In genomic region chr10:16809074-16809718, GRCh38 we compare ENCODE assay signal across 10 cellular contexts. TPM values are rescaled to one million over a fixed set of nuclear protein-coding genes. Genes with fewer than 3 reads are reported as not detected.
A peak's percentile ranks its signal among the peaks of the same experiment; 100 is the strongest.
DNase-seq lines count a peak whose midpoint lies in the region; ATAC-seq, FAIRE-seq and TF ChIP-seq lines count a peak whose summit lies in the region.
"Had no signal": no experiment of that assay in that cellular context is flagged by ENCODE, and none has a peak within 500 bp of the region (broad histone marks: within the 10 kb centered on the region; RNA-seq: fewer than 3 reads in every experiment).

No MANE protein-coding gene starts in this region.

- no peak overlapping the region for H3K4me3 Mint-ChIP-seq in activated CD4-positive, alpha-beta T cell treated with anti-CD3 and anti-CD28 coated beads, Interleukin-2, amount 10 ng/mL, durations not matched to agents 24 days and 14 days
- H3K4me3 Mint-ChIP-seq in naive thymus-derived CD4-positive, alpha-beta T cell, result no peak overlapping the region

- H3K27me3 ChIP-seq in GM23248 (replicated peaks; ENCODE audit: insufficient read depth), result no peaks in the 10 kb centered on the region
- no peaks in the 10 kb centered on the region for H3K27me3 ChIP-seq in endothelial cell of umbilical vein (ENCODE audit: control insufficient read depth in 2 of 2, insufficient read depth in 2 of 2, low read length in 2 of 2)
- no peaks in the 10 kb centered on the region for H3K27me3 ChIP-seq in naive thymus-derived CD4-positive, alpha-beta T cell (ENCODE audit: control insufficient read depth in 2 of 2, insufficient read depth in 2 of 2, low read length in 2 of 2)
- H3K27me3 ChIP-seq: BLaER1 treated with 17β-estradiol and CSF1 and Interleukin-3, amounts not matched to agents 10 nM and 100 nM; vagina had no signal

- H3K9me3 ChIP-seq in GM23248 (ENCODE audit: low read depth) (no peaks in the 10 kb centered on the region), endothelial cell of umbilical vein (replicated peaks; ENCODE audit: control insufficient read depth, insufficient read depth, low read length) (no peaks in the 10 kb centered on the region)
- H3K9me3 ChIP-seq in naive thymus-derived CD4-positive, alpha-beta T cell (ENCODE audit: control insufficient read depth in 2 of 3, low read length in 3 of 3), result no peaks in the 10 kb centered on the region
- H3K9me3 ChIP-seq: vagina had no signal

- H3K4me3 ChIP-seq in GM23248 (no peak overlapping the region), endothelial cell of umbilical vein (replicated peaks in 1 of 3; ENCODE audit: insufficient read depth in 1 of 3, low read depth in 1 of 3, low read length in 3 of 3) (no peak overlapping the region)
- H3K4me3 ChIP-seq in naive thymus-derived CD4-positive, alpha-beta T cell (ENCODE audit: low read length), result no peak overlapping the region
- H3K4me3 ChIP-seq: BLaER1 treated with 17β-estradiol and CSF1 and Interleukin-3, amounts not matched to agents 10 nM and 100 nM; vagina had no signal

- no peak overlapping the region for H3K27ac ChIP-seq in GM23248
- H3K27ac ChIP-seq in endothelial cell of umbilical vein (ENCODE audit: insufficient read depth, low read depth, low read length), result no peak overlapping the region
- no peak overlapping the region for H3K27ac ChIP-seq in naive thymus-derived CD4-positive, alpha-beta T cell (ENCODE audit: low read depth, low read length)
- H3K27ac ChIP-seq: BLaER1 treated with 17β-estradiol and CSF1 and Interleukin-3, amounts not matched to agents 10 nM and 100 nM; vagina had no signal

- BruUV-seq in endothelial cell of umbilical vein (replicated peaks; lab: Mats Ljungman, UMichigan), result no TSS peak

- intact Hi-C loops in activated CD4-positive, alpha-beta T cell treated with anti-CD3 and anti-CD28 coated beads, Interleukin-2, amount 10 ng/mL, durations not matched to agents 24 days and 14 days (cut with micrococcal nuclease), result loop anchor here (1.0 kb wide), 1 partner anchor 907 kb away; no protein-coding TSS in a partner anchor
- intact Hi-C loops in endothelial cell of umbilical vein (cut with micrococcal nuclease), result loop anchor here (1.0 to 10.0 kb wide), 4 partner anchors 32 to 930 kb away; no protein-coding TSS in a partner anchor
- intact Hi-C loops in naive thymus-derived CD4-positive, alpha-beta T cell (cut with micrococcal nuclease), result loop anchor here (1.0 to 2.0 kb wide), 3 partner anchors 20 to 930 kb away; no protein-coding TSS in a partner anchor

- H3K36me3 ChIP-seq in GM23248 (ENCODE audit: low read depth), result no peaks in the 10 kb centered on the region
- peaks cover 0 to 3% of the 10 kb centered on the region in 2 experiments for H3K36me3 ChIP-seq in endothelial cell of umbilical vein (ENCODE audit: control insufficient read depth in 2 of 2, extremely low read depth in 1 of 2, insufficient read depth in 2 of 2, low read length in 2 of 2)
- peaks cover 0 to 12% (median 0%) of the 10 kb centered on the region in 3 experiments for H3K36me3 ChIP-seq in naive thymus-derived CD4-positive, alpha-beta T cell (ENCODE audit: control insufficient read depth in 2 of 3, insufficient read depth in 3 of 3, low read length in 3 of 3)
- H3K36me3 ChIP-seq: vagina had no signal

- peak; percentile 80 for FAIRE-seq in endothelial cell of umbilical vein (lab: Jason Lieb, UNC)

- POLR2A ChIA-PET in endothelial cell of umbilical vein (lab: Charles Lee), result interaction anchor here (1.0 kb wide), 1 partner anchor 8 kb away, joined by 3 read pairs; the partner anchor contains the start of gene RSU1
- POLR2A ChIA-PET in naive thymus-derived CD4-positive, alpha-beta T cell (lab: Charles Lee), result no interaction called here

- no peaks in the 10 kb centered on the region for H3K9me1 ChIP-seq in endothelial cell of umbilical vein (replicated peaks; ENCODE audit: control insufficient read depth, extremely low read depth, insufficient read depth, low read length)

- H4K20me1 ChIP-seq in GM23248 (ENCODE audit: insufficient read depth) (no peaks in the 10 kb centered on the region; the same call in 1 of the 2 replicates), endothelial cell of umbilical vein (replicated peaks; ENCODE audit: control insufficient read depth, extremely low read depth, insufficient read depth, low read length) (peaks cover 5% of the 10 kb centered on the region)

- H3K4me2 ChIP-seq in GM23248 (ENCODE audit: unreplicated experiment) (no peak overlapping the region), endothelial cell of umbilical vein (ENCODE audit: insufficient read depth, low read length) (no peak overlapping the region)
- H3K4me2 ChIP-seq: BLaER1 treated with 17β-estradiol and CSF1 and Interleukin-3, amounts not matched to agents 10 nM and 100 nM had no signal

- H3K79me2 ChIP-seq in GM23248 (ENCODE audit: insufficient read depth) (peaks cover 100% of the 10 kb centered on the region), endothelial cell of umbilical vein (ENCODE audit: control insufficient read depth, insufficient read depth, low read length) (peaks cover 55% of the 10 kb centered on the region)

- in situ Hi-C loops in GM23248 (cut with MboI), result no loop called here

- H3K9ac ChIP-seq in GM23248, result no peak overlapping the region
- H3K9ac ChIP-seq in endothelial cell of umbilical vein (replicated peaks; ENCODE audit: extremely low read depth, insufficient read depth, low read length), result no peak overlapping the region
- H3K9ac ChIP-seq: BLaER1 treated with 17β-estradiol and CSF1 and Interleukin-3, amounts not matched to agents 10 nM and 100 nM had no signal

- H3K27me3 Mint-ChIP-seq in activated CD4-positive, alpha-beta T cell treated with anti-CD3 and anti-CD28 coated beads, Interleukin-2, amount 10 ng/mL, durations not matched to agents 24 days and 14 days, result no peaks in the 10 kb centered on the region
- H3K27me3 Mint-ChIP-seq in naive thymus-derived CD4-positive, alpha-beta T cell, result no peaks in the 10 kb centered on the region

- H3K4me1 ChIP-seq in GM23248 (ENCODE audit: insufficient read depth), result no peaks in the 10 kb centered on the region
- H3K4me1 ChIP-seq in endothelial cell of umbilical vein (ENCODE audit: control insufficient read depth, extremely low read depth, insufficient read depth, low read length), result peaks cover 2% of the 10 kb centered on the region
- H3K4me1 ChIP-seq in naive thymus-derived CD4-positive, alpha-beta T cell (ENCODE audit: control insufficient read depth in 2 of 2, insufficient read depth in 2 of 2, low read length in 2 of 2), result no peaks in the 10 kb centered on the region
- H3K4me1 ChIP-seq: vagina had no signal

- H3F3A ChIP-seq in GM23248 (ENCODE audit: insufficient read depth), result 0 out of 2 replicates have a peak, but pooled peaks cover 7% of the 10 kb centered on the region

- 80 to 85% methylated on average over 6 of the region's 6 CpGs for WGBS in GM23248 (ENCODE audit: low coverage in 1 of 2, low lambda C conversion rate in 2 of 2, missing lambda C conversion rate in 2 of 2), 2 experiments

- peaks cover 10% of the 10 kb centered on the region for H3K36me3 Mint-ChIP-seq in activated CD4-positive, alpha-beta T cell treated with anti-CD3 and anti-CD28 coated beads, Interleukin-2, amount 10 ng/mL, durations not matched to agents 24 days and 14 days (ENCODE audit: low read depth)
- peaks cover 4 to 50% (median 19%) of the 10 kb centered on the region in 5 donors for H3K36me3 Mint-ChIP-seq in naive thymus-derived CD4-positive, alpha-beta T cell

- ATAC-seq in naive thymus-derived CD4-positive, alpha-beta T cell, result peak; percentile 80

- DNase-seq in NCI-H2081 (lab: John Stamatoyannopoulos, UW), result peak; percentile 29 to 52
- no peak for DNase-seq in NCI-H2081 treated with DMSO at 0.1 percent for 48 hours (lab: John Stamatoyannopoulos, UW)
- DNase-seq in GM23248, result peak; percentile 61
- peak; percentile 83 for DNase-seq in activated CD4-positive, alpha-beta T cell treated with anti-CD3 and anti-CD28 coated beads, Interleukin-2, amount 10 ng/mL, durations not matched to agents 24 days and 14 days
- DNase-seq in endothelial cell of umbilical vein (ENCODE audit: low read depth, low spot score), result peak; percentile 64
- peak in 3 of 9 donors; percentile 19 to 31 (median 23) for DNase-seq in naive thymus-derived CD4-positive, alpha-beta T cell
- DNase-seq in NK-92 treated with Interleukin-12 subunit alpha and Interleukin-12 subunit beta, amount 100 ng/mL, for 24 hours (lab: John Stamatoyannopoulos, UW), result no peak

- dilution Hi-C loops in endothelial cell of umbilical vein (cut with MboI; ENCODE audit: extremely low pct_ligation_motif_present, low sequenced_read_pairs), result no loop called here

- H3K9me3 Mint-ChIP-seq in activated CD4-positive, alpha-beta T cell treated with anti-CD3 and anti-CD28 coated beads, Interleukin-2, amount 10 ng/mL, durations not matched to agents 24 days and 14 days, result peaks cover 3% of the 10 kb centered on the region
- peaks cover 0 to 3% (median 0%) of the 10 kb centered on the region in 11 donors for H3K9me3 Mint-ChIP-seq in naive thymus-derived CD4-positive, alpha-beta T cell

- no peak overlapping the region for H2AFZ ChIP-seq in GM23248
- no peak overlapping the region for H2AFZ ChIP-seq in endothelial cell of umbilical vein (ENCODE audit: low read depth, low read length)

- CTCF ChIA-PET in endothelial cell of umbilical vein (lab: Charles Lee), result interaction anchor here (0.6 to 3.7 kb wide), 19 partner anchors 8 to 932 kb away, joined by 3 to 94 read pairs (median 4); partner anchors contain the start of genes RSU1 and STAM
- CTCF ChIA-PET in naive thymus-derived CD4-positive, alpha-beta T cell (lab: Charles Lee), result no interaction called here

- no peak overlapping the region for H3K27ac Mint-ChIP-seq in activated CD4-positive, alpha-beta T cell treated with anti-CD3 and anti-CD28 coated beads, Interleukin-2, amount 10 ng/mL, durations not matched to agents 24 days and 14 days
- H3K27ac Mint-ChIP-seq in naive thymus-derived CD4-positive, alpha-beta T cell, result no peak overlapping the region

- H3K4me1 Mint-ChIP-seq in activated CD4-positive, alpha-beta T cell treated with anti-CD3 and anti-CD28 coated beads, Interleukin-2, amount 10 ng/mL, durations not matched to agents 24 days and 14 days, result peaks cover 10% of the 10 kb centered on the region
- peaks cover 11 to 41% (median 26%) of the 10 kb centered on the region in 7 donors for H3K4me1 Mint-ChIP-seq in naive thymus-derived CD4-positive, alpha-beta T cell

- TF ChIP-seq POLR2A in endothelial cell of umbilical vein (IDR thresholded peaks at IDR 0.05; ENCODE audit: low read depth, low read length), result no peak

- TF ChIP-seq CTCF in LNCAP (IDR thresholded peaks at IDR 0.05) (peak; percentile 71), endothelial cell of umbilical vein (IDR thresholded peaks at IDR 0.05; ENCODE audit: extremely low read depth in 1 of 2, insufficient read depth in 1 of 2, low read depth in 1 of 2, low read length in 2 of 2) (peak; percentile 70 to 73)

- no peaks in the 10 kb centered on the region for H3K9me2 ChIP-seq in GM23248 (ENCODE audit: insufficient read depth)

RNA-seq across cellular contexts. Expression of gene RSU1, which starts 8.0 kb away (rescaled TPM):
- total RNA-seq in GM23248 (2014; rRNA removed; shearing (Covaris generic)), result 104 and 109 TPM in 2 replicates
- polyA plus RNA-seq in GM23248 (2016; fragmentation: Nextera tagmentation; extraction: Ambion mirVana) (236 and 252 TPM in 2 replicates), endothelial cell of umbilical vein (80.2 and 81.2 TPM in 2 replicates)
- total RNA-seq in activated CD4-positive, alpha-beta T cell treated with anti-CD3 and anti-CD28 coated beads, Interleukin-2, amount 10 ng/mL, durations not matched to agents 24 days and 14 days, result 44.5 and 47.4 TPM in 2 replicates
- 91.9 and 104 TPM in 2 replicates for total RNA-seq in endothelial cell of umbilical vein
- polyA plus RNA-seq in endothelial cell of umbilical vein (2011; cell fraction: cytosol; rRNA removed), result 116 TPM in 2 replicates
- polyA plus RNA-seq in endothelial cell of umbilical vein (2011; cell fraction: nucleus; rRNA removed), result 59.3 and 66.6 TPM in 2 replicates
- 84.9 and 89.2 TPM in 2 replicates for polyA plus RNA-seq in endothelial cell of umbilical vein (2012)
- polyA minus RNA-seq in endothelial cell of umbilical vein, result 86.3 and 111 TPM in 2 replicates
- 15.0 TPM for polyA minus RNA-seq in endothelial cell of umbilical vein (2011; cell fraction: cytosol; rRNA and poly(A)+ RNA removed)
- 40.1 and 60.3 TPM in 2 replicates for polyA minus RNA-seq in endothelial cell of umbilical vein (2011; cell fraction: nucleus; rRNA and poly(A)+ RNA removed)
- 10 to 100 TPM; 36.1 to 86.7 (median 48.7) TPM for total RNA-seq in naive thymus-derived CD4-positive, alpha-beta T cell
- polyA plus RNA-seq in naive thymus-derived CD4-positive, alpha-beta T cell, result 100 to 1,000 TPM; 102 to 108 TPM

Comparison
In these comparisons a context has a peak if more than half of its experiments do, and no peak if none do; other contexts are left out.
1. DNase-seq: peak in NCI-H2081 (2 of 2), GM23248 (single experiment), activated CD4-positive, alpha-beta T cell treated with anti-CD3 and anti-CD28 coated beads, Interleukin-2, amount 10 ng/mL, durations not matched to agents 24 days and 14 days (single experiment) and endothelial cell of umbilical vein (single experiment); none in NCI-H2081 treated with DMSO at 0.1 percent for 48 hours (single experiment) and NK-92 treated with Interleukin-12 subunit alpha and Interleukin-12 subunit beta, amount 100 ng/mL, for 24 hours (single experiment).